In genomic region chr4:165294907-165295306, GRCh38 we compare ENCODE assay signal across 9 cellular contexts. TPM values are rescaled to one million over a fixed set of nuclear protein-coding genes. Genes with fewer than 3 reads are reported as not detected.
DNase-seq lines count a peak whose midpoint lies in the region; ATAC-seq lines count a peak whose summit lies in the region.
"Had no signal": no experiment of that assay in that cellular context is flagged by ENCODE, and none has a peak within 500 bp of the region (broad histone marks: within the 10 kb centered on the region; RNA-seq: fewer than 3 reads in every experiment).

No MANE protein-coding gene starts in this region.

- no peaks in the 10 kb centered on the region for H3K9me3 Mint-ChIP-seq in CD4-positive, alpha-beta memory T cell

- no peak overlapping the region for H3K4me3 ChIP-seq in CD4-positive, alpha-beta memory T cell (ENCODE audit: low read length in 2 of 2)

- no peaks in the 10 kb centered on the region for H3K9me3 ChIP-seq in CD4-positive, alpha-beta memory T cell (ENCODE audit: control insufficient read depth in 1 of 2, low read length in 2 of 2)

- POLR2A ChIA-PET in CD4-positive, alpha-beta memory T cell (lab: Charles Lee; ENCODE audit: partially characterized antibody), result interaction anchor here (0.8 kb wide), 1 partner anchor 32 kb away, joined by 3 read pairs; the partner anchor contains the start of gene MSMO1

- no peaks in the 10 kb centered on the region for H3K27me3 Mint-ChIP-seq in CD4-positive, alpha-beta memory T cell

- ATAC-seq in GM19372 (IDR thresholded peaks at IDR 0.05; ENCODE audit: low read depth, unreplicated experiment), result peak; percentile 85
- ATAC-seq in HG03175 (IDR thresholded peaks at IDR 0.05; ENCODE audit: unreplicated experiment), result peak; percentile 98

- no peaks in the 10 kb centered on the region for H3K27me3 ChIP-seq in CD4-positive, alpha-beta memory T cell (ENCODE audit: insufficient read depth, low read length)

- CTCF ChIA-PET in CD4-positive, alpha-beta memory T cell (lab: Charles Lee; ENCODE audit: partially characterized antibody), result no interaction called here

- H3K4me1 ChIP-seq in CD4-positive, alpha-beta memory T cell (ENCODE audit: insufficient read depth, low read length), result peaks cover 13% of the 10 kb centered on the region

- peaks cover 9% of the 10 kb centered on the region for H3K36me3 ChIP-seq in CD4-positive, alpha-beta memory T cell (ENCODE audit: insufficient read depth, low read length)

- H3K4me1 Mint-ChIP-seq in CD4-positive, alpha-beta memory T cell, result peaks cover 9 to 17% (median 14%) of the 10 kb centered on the region in 4 donors

- intact Hi-C loops in CD4-positive, alpha-beta memory T cell (cut with micrococcal nuclease), result no loop called here

- peak overlapping the region in 3 of 7 donors; percentile 50 to 80 (median 60) for H3K27ac Mint-ChIP-seq in CD4-positive, alpha-beta memory T cell

- peak in 4 of 5 donors; percentile 6 to 17 (median 16) for DNase-seq in CD4-positive, alpha-beta memory T cell
- DNase-seq in central memory CD4-positive, alpha-beta T cell, result peak; percentile 3
- DNase-seq in stimulated activated CD4-positive, alpha-beta T cell treated with anti-CD3 and anti-CD28 coated beads, Interleukin-4, amount 100 ng/mL, for 1 hour, result no peak
- DNase-seq in NCI-H1694 (lab: John Stamatoyannopoulos, UW) (no peak), DMS79 treated with DMSO at 0.1 percent for 48 hours (lab: John Stamatoyannopoulos, UW) (no peak), DMS79 (lab: John Stamatoyannopoulos, UW) (no peak)

- H3K36me3 Mint-ChIP-seq in CD4-positive, alpha-beta memory T cell, result peaks cover 36 to 39% of the 10 kb centered on the region in 2 donors

- peak overlapping the region in 6 of 8 donors; percentile 11 to 66 (median 30) for H3K4me3 Mint-ChIP-seq in CD4-positive, alpha-beta memory T cell

- H3K27ac ChIP-seq in CD4-positive, alpha-beta memory T cell (ENCODE audit: low read depth, low read length), result no peak overlapping the region
- H3K27ac ChIP-seq: VCaP had no signal

RNA-seq across cellular contexts. Expression of gene MSMO1, which starts 32.6 kb away (rescaled TPM):
- total RNA-seq in CD4-positive, alpha-beta memory T cell, result 10 to 100 TPM; 24.4 to 24.8 TPM
- polyA plus RNA-seq in CD4-positive, alpha-beta memory T cell, result 10 to 100 TPM; 28.5 to 34.0 TPM

Comparison
In these comparisons a context has a peak if more than half of its experiments do, and no peak if none do; other contexts are left out.
1. DNase-seq: peak in CD4-positive, alpha-beta memory T cell (4 of 5) and central memory CD4-positive, alpha-beta T cell (single experiment); none in stimulated activated CD4-positive, alpha-beta T cell treated with anti-CD3 and anti-CD28 coated beads, Interleukin-4, amount 100 ng/mL, for 1 hour (single experiment), NCI-H1694 (single experiment), DMS79 treated with DMSO at 0.1 percent for 48 hours (single experiment) and DMS79 (single experiment).